Comparison of ENCODE assay signal across 14 cellular contexts in the genomic region with DNA sequence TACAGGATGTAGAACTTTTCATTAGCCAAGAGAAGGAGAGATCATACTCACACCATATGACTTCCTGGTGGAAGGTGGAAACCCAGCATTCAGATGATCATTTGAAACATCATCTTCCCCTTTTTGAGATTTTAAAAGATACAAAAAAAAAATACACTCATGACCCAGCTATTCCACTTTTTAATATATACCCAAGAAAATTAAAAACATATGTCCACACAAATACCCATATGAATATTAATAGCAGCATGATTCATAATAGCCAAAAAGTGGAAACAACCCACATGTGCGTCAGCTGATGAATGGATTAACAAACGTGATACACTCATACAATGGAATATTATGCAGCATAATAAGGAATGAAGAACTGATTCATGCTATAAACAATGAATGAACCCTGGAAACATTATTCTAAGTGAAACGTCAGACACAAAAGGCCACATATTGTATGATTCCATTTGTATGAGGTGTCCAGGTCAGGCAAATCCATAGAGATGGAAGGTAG.
DNase-seq lines count a peak whose midpoint lies in the region; ATAC-seq and TF ChIP-seq lines count a peak whose summit lies in the region.
"Had no signal": no experiment of that assay in that cellular context is flagged by ENCODE, and none has a peak within 500 bp of the region (broad histone marks: within the 10 kb centered on the region; RNA-seq: fewer than 3 reads in every experiment).

No MANE protein-coding gene starts in this region.

- peak overlapping the region in 1 of 2 donors; percentile 51 for H3K4me3 Mint-ChIP-seq in CD14-positive monocyte
- H3K4me3 Mint-ChIP-seq: activated CD4-positive, alpha-beta memory T cell treated with anti-CD3 and anti-CD28 coated beads, Interleukin-2, amount 10 ng/mL, durations not matched to agents 7 days and 5 days; activated naive CD8-positive, alpha-beta T cell had no signal

- H3K9me3 Mint-ChIP-seq in CD14-positive monocyte: peaks cover 0 to 3% (median 0%) of the 10 kb centered on the region in 7 donors
- H3K9me3 Mint-ChIP-seq: activated CD4-positive, alpha-beta memory T cell treated with anti-CD3 and anti-CD28 coated beads, Interleukin-2, amount 10 ng/mL, durations not matched to agents 7 days and 5 days had no signal

- ATAC-seq in RWPE2 (ENCODE audit: low read depth): peak; percentile 88
- ATAC-seq: left lobe of liver had no signal

- H3K9me3 ChIP-seq in RWPE2 (ENCODE audit: severe bottlenecking) (no peaks in the 10 kb centered on the region), esophagus (ENCODE audit: control insufficient read depth in 2 of 2, insufficient read depth in 1 of 2, low read depth in 1 of 2, low read length in 1 of 2) (no peaks in the 10 kb centered on the region), sigmoid colon (no peaks in the 10 kb centered on the region)
- H3K9me3 ChIP-seq: prostate gland, vagina had no signal

- H3K27me3 Mint-ChIP-seq in CD14-positive monocyte (ENCODE audit: low read depth in 3 of 3): peaks cover 0 to 1% (median 0%) of the 10 kb centered on the region in 3 donors
- H3K27me3 Mint-ChIP-seq: activated CD4-positive, alpha-beta memory T cell treated with anti-CD3 and anti-CD28 coated beads, Interleukin-2, amount 10 ng/mL, durations not matched to agents 7 days and 5 days; activated naive CD8-positive, alpha-beta T cell had no signal

- H3K36me3 Mint-ChIP-seq in CD14-positive monocyte: peaks cover 0 to 6% of the 10 kb centered on the region in 2 donors
- H3K36me3 Mint-ChIP-seq: activated naive CD8-positive, alpha-beta T cell had no signal

- intact Hi-C loops in CD14-positive monocyte (cut with micrococcal nuclease) (loop anchor here (5.0 to 10.0 kb wide), 2 partner anchors 36 to 187 kb away; no protein-coding TSS in a partner anchor), sigmoid colon (cut with DNase I) (no loop called here)

- H3K4me1 ChIP-seq in RWPE2 (ENCODE audit: insufficient read depth, poor library complexity, severe bottlenecking) (peaks cover 27% of the 10 kb centered on the region), esophagus (ENCODE audit: control insufficient read depth in 2 of 2, insufficient read depth in 2 of 2, low read length in 1 of 2) (peaks cover 4 to 5% of the 10 kb centered on the region in 2 donors), sigmoid colon (peaks cover 0 to 4% (median 0%) of the 10 kb centered on the region in 4 donors)
- H3K4me1 ChIP-seq: prostate gland had no signal

- peak overlapping the region; percentile 86 to 99 (median 97) for H3K27ac Mint-ChIP-seq in CD14-positive monocyte
- H3K27ac Mint-ChIP-seq: activated CD4-positive, alpha-beta memory T cell treated with anti-CD3 and anti-CD28 coated beads, Interleukin-2, amount 10 ng/mL, durations not matched to agents 7 days and 5 days; activated naive CD8-positive, alpha-beta T cell had no signal

- no peaks in the 10 kb centered on the region for H3K27me3 ChIP-seq in RWPE2 (ENCODE audit: insufficient read depth, poor library complexity, severe bottlenecking)
- H3K27me3 ChIP-seq in esophagus (ENCODE audit: control insufficient read depth in 1 of 2, insufficient read depth in 2 of 2, low read length in 2 of 2): no peaks in the 10 kb centered on the region
- no peaks in the 10 kb centered on the region for H3K27me3 ChIP-seq in sigmoid colon
- H3K27me3 ChIP-seq: vagina had no signal

- H3K27ac ChIP-seq in RWPE2 (ENCODE audit: poor library complexity, severe bottlenecking) (peak overlapping the region; percentile 81), esophagus (ENCODE audit: low read depth in 2 of 2, low read length in 1 of 2) (peak overlapping the region; percentile 66 to 76), sigmoid colon (peak overlapping the region in 1 of 4 donors; percentile 8)
- H3K27ac ChIP-seq: prostate gland, vagina had no signal

- peaks cover 22% of the 10 kb centered on the region for H3K4me1 Mint-ChIP-seq in CD14-positive monocyte

- TF ChIP-seq POLR2A in sigmoid colon (IDR thresholded peaks at IDR 0.05): no peak

- TF ChIP-seq CTCF in CD14-positive monocyte (IDR thresholded peaks at IDR 0.05) (no peak), RWPE2 (IDR thresholded peaks at IDR 0.05; ENCODE audit: poor library complexity, severe bottlenecking) (no peak), sigmoid colon (IDR thresholded peaks at IDR 0.05) (no peak)

- no peak overlapping the region for H3K4me3 ChIP-seq in RWPE2 (ENCODE audit: severe bottlenecking)
- no peak overlapping the region for H3K4me3 ChIP-seq in esophagus (ENCODE audit: low read depth in 1 of 2, low read length in 2 of 2)
- H3K4me3 ChIP-seq in sigmoid colon: no peak overlapping the region
- H3K4me3 ChIP-seq: prostate gland, vagina had no signal

- DNase-seq in CD14-positive monocyte (ENCODE audit: low spot score): peak; percentile 74
- DNase-seq in RWPE2 (ENCODE audit: low spot score): no peak
- DNase-seq in pons (ENCODE audit: low spot score): peak; percentile 32
- DNase-seq in NCI-H2081 treated with DMSO at 0.1 percent for 48 hours (lab: John Stamatoyannopoulos, UW): no peak
- DNase-seq in amygdala (lab: John Stamatoyannopoulos, UW): no peak
- DNase-seq in sigmoid colon: no peak
- no peak for DNase-seq in cerebellum (ENCODE audit: low spot score)
- DNase-seq: activated CD4-positive, alpha-beta memory T cell treated with anti-CD3 and anti-CD28 coated beads, Interleukin-2, amount 10 ng/mL, durations not matched to agents 7 days and 5 days; Calu3 had no signal

- 20 to 29% methylated on average over 3 of the region's 3 CpGs for WGBS in esophagus, 2 donors
- WGBS in sigmoid colon, 2 donors: 49 to 80% methylated on average over 3 of the region's 3 CpGs

- H3K36me3 ChIP-seq in RWPE2 (ENCODE audit: low read depth) (no peaks in the 10 kb centered on the region), esophagus (ENCODE audit: control insufficient read depth in 2 of 2, insufficient read depth in 2 of 2, low read length in 1 of 2) (no peaks in the 10 kb centered on the region), sigmoid colon (no peaks in the 10 kb centered on the region)
- H3K36me3 ChIP-seq: prostate gland, vagina had no signal

- no peak for TF ChIP-seq EP300 in sigmoid colon (IDR thresholded peaks at IDR 0.05)

Comparison
In these comparisons a context has a peak if more than half of its experiments do, and no peak if none do; other contexts are left out.
1. DNase-seq: peak in CD14-positive monocyte (single experiment) and pons (single experiment); none in RWPE2 (single experiment), NCI-H2081 treated with DMSO at 0.1 percent for 48 hours (single experiment), amygdala (0 of 56), sigmoid colon (single experiment) and cerebellum (single experiment).